Comparison of ENCODE assay signal across 1 cellular context in the genomic region with DNA sequence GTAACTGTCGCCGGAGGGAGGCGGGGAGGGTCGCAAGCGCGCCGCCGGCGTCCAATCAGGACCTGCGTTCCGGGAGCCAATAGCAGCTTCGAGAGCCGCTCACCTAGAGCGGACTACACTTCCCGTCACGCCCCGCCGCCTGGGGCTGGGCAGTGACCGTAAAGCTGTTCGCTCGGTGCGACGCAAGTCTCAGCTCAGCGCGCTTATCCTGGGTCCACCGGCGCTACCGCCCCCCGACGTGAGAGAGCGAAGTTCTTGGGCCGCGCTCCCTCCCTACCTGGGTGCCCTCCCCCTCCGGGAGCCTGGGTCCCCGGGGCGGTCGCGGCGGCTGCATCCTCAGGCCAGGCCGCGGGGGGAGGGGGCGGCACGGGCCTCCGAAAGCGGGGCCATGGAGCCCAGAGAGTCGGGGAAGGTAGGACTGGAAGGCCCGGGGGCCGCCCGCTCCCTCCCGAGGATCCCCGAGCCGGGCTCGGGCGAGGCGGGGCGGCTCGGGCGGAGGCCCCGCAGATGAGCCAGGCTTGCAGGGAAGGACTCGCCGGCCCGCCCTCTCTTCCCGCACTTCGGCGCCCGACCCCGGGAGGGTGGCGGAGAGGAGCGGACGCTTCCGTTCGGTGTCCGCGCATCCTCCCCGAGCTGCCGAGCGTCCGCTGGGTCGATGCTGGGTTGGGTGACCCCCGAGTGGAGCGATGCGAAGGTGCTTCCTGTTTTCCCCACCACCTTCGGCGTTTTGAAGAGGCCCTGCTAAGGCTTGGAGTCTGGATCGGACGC.
A peak's percentile ranks its signal among the peaks of the same experiment; 100 is the strongest.
TF ChIP-seq lines count a peak whose summit lies in the region.

A gene (plus strand): TSS at position 152 of the 768 bp plus-strand sequence. CDS start 237 bp downstream, at position 389.

TF ChIP-seq in K562, 482 proteins besides CTCF, POLR2A, EP300 and RAD21 (continued from another document and continues in another):
- TF ChIP-seq ZNF23 (CRISPR knock-in tag; IDR thresholded peaks at IDR 0.05) (no peak), STAT5A (IDR thresholded peaks at IDR 0.05; ENCODE audit: borderline replicate concordance, low read length) (no peak), EWSR1 (IDR thresholded peaks at IDR 0.05; ENCODE audit: borderline replicate concordance, low read depth, partially characterized antibody) (no peak), ZNF764 (CRISPR knock-in tag; IDR thresholded peaks at IDR 0.05; ENCODE audit: low read depth) (no peak), ZNF133 (CRISPR knock-in tag; IDR thresholded peaks at IDR 0.05) (0 out of 2 replicates have a peak, but pooled peaks have one; percentile 61), TRIM24 (IDR thresholded peaks at IDR 0.05) (peak in 1 of 2 experiments; percentile 89; a peak in 2 of 4 replicates), POLR2H (tag; IDR thresholded peaks at IDR 0.05; ENCODE audit: low read depth) (no peak), ELF1 (tag; IDR thresholded peaks at IDR 0.05) (0 out of 2 replicates have a peak, but pooled peaks have one; percentile 15), PPARD (CRISPR knock-in tag; IDR thresholded peaks at IDR 0.05) (no peak), CBX8 (IDR thresholded peaks at IDR 0.05; ENCODE audit: borderline replicate concordance, extremely low read depth, low read depth, low read length, poor library complexity, severe bottlenecking) (no peak), L3MBTL2 (IDR thresholded peaks at IDR 0.05) (no peak; the same call in 1 of the 2 replicates), LEF1 (IDR thresholded peaks at IDR 0.05) (no peak), JUNB (CRISPR knock-in tag; conservative IDR thresholded peaks at IDR 0.05) (no peak), MED1 (CRISPR knock-in tag; IDR thresholded peaks at IDR 0.05; ENCODE audit: borderline replicate concordance) (no peak), ZNF830 (CRISPR knock-in tag; IDR thresholded peaks at IDR 0.05) (no peak), MEF2D (tag; conservative IDR thresholded peaks at IDR 0.05; ENCODE audit: low read depth) (no peak), SNIP1 (IDR thresholded peaks at IDR 0.05; ENCODE audit: low read depth) (no peak), ZNF354B (CRISPR knock-in tag; IDR thresholded peaks at IDR 0.05) (no peak), ZNF668 (CRISPR knock-in tag; IDR thresholded peaks at IDR 0.05) (no peak), TEAD2 (tag; IDR thresholded peaks at IDR 0.05) (no peak), FOXJ3 (CRISPR knock-in tag; IDR thresholded peaks at IDR 0.05) (no peak), ZBED1 (IDR thresholded peaks at IDR 0.05) (peak; percentile 64; the same call in 1 of the 2 replicates), GABPB2 (CRISPR knock-in tag; conservative IDR thresholded peaks at IDR 0.05) (no peak), JUN (IDR thresholded peaks at IDR 0.05; ENCODE audit: borderline replicate concordance, low read depth, low read length) (0 out of 2 replicates have a peak, but pooled peaks have one; percentile 33), JUN (CRISPR knock-in tag; IDR thresholded peaks at IDR 0.05; ENCODE audit: borderline replicate concordance) (no peak; the same call in 1 of the 2 replicates), ZNF408 (CRISPR knock-in tag; IDR thresholded peaks at IDR 0.05; ENCODE audit: low read depth) (no peak), NRF1 (conservative IDR thresholded peaks at IDR 0.05 in 1 of 2, IDR thresholded peaks at IDR 0.05 in 1 of 2) (peak; percentile 86 to 90), MAFK (IDR thresholded peaks at IDR 0.05; ENCODE audit: low read length) (no peak; the same call in 1 of the 2 replicates), PTBP1 (IDR thresholded peaks at IDR 0.05; ENCODE audit: low read depth, low read length) (no peak), NR4A1 (CRISPR knock-in tag; IDR thresholded peaks at IDR 0.05) (0 out of 2 replicates have a peak, but pooled peaks have one; percentile 4), NR4A1 (tag; IDR thresholded peaks at IDR 0.05) (0 out of 2 replicates have a peak, but pooled peaks have one; percentile 61)
- TF ChIP-seq, protein P1, sequence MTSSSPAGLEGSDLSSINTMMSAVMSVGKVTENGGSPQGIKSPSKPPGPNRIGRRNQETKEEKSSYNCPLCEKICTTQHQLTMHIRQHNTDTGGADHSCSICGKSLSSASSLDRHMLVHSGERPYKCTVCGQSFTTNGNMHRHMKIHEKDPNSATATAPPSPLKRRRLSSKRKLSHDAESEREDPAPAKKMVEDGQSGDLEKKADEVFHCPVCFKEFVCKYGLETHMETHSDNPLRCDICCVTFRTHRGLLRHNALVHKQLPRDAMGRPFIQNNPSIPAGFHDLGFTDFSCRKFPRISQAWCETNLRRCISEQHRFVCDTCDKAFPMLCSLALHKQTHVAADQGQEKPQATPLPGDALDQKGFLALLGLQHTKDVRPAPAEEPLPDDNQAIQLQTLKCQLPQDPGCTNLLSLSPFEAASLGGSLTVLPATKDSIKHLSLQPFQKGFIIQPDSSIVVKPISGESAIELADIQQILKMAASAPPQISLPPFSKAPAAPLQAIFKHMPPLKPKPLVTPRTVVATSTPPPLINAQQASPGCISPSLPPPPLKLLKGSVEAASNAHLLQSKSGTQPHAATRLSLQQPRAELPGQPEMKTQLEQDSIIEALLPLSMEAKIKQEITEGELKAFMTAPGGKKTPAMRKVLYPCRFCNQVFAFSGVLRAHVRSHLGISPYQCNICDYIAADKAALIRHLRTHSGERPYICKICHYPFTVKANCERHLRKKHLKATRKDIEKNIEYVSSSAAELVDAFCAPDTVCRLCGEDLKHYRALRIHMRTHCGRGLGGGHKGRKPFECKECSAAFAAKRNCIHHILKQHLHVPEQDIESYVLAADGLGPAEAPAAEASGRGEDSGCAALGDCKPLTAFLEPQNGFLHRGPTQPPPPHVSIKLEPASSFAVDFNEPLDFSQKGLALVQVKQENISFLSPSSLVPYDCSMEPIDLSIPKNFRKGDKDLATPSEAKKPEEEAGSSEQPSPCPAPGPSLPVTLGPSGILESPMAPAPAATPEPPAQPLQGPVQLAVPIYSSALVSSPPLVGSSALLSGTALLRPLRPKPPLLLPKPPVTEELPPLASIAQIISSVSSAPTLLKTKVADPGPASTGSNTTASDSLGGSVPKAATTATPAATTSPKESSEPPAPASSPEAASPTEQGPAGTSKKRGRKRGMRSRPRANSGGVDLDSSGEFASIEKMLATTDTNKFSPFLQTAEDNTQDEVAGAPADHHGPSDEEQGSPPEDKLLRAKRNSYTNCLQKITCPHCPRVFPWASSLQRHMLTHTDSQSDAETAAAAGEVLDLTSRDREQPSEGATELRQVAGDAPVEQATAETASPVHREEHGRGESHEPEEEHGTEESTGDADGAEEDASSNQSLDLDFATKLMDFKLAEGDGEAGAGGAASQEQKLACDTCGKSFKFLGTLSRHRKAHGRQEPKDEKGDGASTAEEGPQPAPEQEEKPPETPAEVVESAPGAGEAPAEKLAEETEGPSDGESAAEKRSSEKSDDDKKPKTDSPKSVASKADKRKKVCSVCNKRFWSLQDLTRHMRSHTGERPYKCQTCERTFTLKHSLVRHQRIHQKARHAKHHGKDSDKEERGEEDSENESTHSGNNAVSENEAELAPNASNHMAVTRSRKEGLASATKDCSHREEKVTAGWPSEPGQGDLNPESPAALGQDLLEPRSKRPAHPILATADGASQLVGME (CRISPR knock-in tag; IDR thresholded peaks at IDR 0.05) = peak; percentile 12; the same call in 1 of the 2 replicates
- TF ChIP-seq, protein P2, sequence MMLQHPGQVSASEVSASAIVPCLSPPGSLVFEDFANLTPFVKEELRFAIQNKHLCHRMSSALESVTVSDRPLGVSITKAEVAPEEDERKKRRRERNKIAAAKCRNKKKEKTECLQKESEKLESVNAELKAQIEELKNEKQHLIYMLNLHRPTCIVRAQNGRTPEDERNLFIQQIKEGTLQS (IDR thresholded peaks at IDR 0.05) = no peak
- TF ChIP-seq, protein P2 (CRISPR knock-in tag; conservative IDR thresholded peaks at IDR 0.05) = no peak
- TF ChIP-seq, protein P3, sequence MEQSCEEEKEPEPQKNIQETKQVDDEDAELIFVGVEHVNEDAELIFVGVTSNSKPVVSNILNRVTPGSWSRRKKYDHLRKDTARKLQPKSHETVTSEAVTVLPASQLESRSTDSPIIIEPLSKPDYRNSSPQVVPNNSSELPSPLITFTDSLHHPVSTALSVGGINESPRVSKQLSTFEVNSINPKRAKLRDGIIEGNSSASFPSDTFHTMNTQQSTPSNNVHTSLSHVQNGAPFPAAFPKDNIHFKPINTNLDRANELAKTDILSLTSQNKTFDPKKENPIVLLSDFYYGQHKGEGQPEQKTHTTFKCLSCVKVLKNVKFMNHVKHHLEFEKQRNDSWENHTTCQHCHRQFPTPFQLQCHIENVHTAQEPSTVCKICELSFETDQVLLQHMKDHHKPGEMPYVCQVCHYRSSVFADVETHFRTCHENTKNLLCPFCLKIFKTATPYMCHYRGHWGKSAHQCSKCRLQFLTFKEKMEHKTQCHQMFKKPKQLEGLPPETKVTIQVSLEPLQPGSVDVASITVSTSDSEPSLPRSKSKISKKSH (CRISPR knock-in tag; IDR thresholded peaks at IDR 0.05) = no peak
- TF ChIP-seq, protein P4, sequence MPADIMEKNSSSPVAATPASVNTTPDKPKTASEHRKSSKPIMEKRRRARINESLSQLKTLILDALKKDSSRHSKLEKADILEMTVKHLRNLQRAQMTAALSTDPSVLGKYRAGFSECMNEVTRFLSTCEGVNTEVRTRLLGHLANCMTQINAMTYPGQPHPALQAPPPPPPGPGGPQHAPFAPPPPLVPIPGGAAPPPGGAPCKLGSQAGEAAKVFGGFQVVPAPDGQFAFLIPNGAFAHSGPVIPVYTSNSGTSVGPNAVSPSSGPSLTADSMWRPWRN (IDR thresholded peaks at IDR 0.05; ENCODE audit: low read depth) = no peak
- TF ChIP-seq, protein P5, sequence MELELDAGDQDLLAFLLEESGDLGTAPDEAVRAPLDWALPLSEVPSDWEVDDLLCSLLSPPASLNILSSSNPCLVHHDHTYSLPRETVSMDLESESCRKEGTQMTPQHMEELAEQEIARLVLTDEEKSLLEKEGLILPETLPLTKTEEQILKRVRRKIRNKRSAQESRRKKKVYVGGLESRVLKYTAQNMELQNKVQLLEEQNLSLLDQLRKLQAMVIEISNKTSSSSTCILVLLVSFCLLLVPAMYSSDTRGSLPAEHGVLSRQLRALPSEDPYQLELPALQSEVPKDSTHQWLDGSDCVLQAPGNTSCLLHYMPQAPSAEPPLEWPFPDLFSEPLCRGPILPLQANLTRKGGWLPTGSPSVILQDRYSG (tag; conservative IDR thresholded peaks at IDR 0.05; ENCODE audit: low read depth) = no peak
- TF ChIP-seq, protein P6, sequence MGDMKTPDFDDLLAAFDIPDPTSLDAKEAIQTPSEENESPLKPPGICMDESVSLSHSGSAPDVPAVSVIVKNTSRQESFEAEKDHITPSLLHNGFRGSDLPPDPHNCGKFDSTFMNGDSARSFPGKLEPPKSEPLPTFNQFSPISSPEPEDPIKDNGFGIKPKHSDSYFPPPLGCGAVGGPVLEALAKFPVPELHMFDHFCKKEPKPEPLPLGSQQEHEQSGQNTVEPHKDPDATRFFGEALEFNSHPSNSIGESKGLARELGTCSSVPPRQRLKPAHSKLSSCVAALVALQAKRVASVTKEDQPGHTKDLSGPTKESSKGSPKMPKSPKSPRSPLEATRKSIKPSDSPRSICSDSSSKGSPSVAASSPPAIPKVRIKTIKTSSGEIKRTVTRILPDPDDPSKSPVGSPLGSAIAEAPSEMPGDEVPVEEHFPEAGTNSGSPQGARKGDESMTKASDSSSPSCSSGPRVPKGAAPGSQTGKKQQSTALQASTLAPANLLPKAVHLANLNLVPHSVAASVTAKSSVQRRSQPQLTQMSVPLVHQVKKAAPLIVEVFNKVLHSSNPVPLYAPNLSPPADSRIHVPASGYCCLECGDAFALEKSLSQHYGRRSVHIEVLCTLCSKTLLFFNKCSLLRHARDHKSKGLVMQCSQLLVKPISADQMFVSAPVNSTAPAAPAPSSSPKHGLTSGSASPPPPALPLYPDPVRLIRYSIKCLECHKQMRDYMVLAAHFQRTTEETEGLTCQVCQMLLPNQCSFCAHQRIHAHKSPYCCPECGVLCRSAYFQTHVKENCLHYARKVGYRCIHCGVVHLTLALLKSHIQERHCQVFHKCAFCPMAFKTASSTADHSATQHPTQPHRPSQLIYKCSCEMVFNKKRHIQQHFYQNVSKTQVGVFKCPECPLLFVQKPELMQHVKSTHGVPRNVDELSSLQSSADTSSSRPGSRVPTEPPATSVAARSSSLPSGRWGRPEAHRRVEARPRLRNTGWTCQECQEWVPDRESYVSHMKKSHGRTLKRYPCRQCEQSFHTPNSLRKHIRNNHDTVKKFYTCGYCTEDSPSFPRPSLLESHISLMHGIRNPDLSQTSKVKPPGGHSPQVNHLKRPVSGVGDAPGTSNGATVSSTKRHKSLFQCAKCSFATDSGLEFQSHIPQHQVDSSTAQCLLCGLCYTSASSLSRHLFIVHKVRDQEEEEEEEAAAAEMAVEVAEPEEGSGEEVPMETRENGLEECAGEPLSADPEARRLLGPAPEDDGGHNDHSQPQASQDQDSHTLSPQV (IDR thresholded peaks at IDR 0.05) = no peak
- TF ChIP-seq, protein P7, sequence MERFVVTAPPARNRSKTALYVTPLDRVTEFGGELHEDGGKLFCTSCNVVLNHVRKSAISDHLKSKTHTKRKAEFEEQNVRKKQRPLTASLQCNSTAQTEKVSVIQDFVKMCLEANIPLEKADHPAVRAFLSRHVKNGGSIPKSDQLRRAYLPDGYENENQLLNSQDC (CRISPR knock-in tag; IDR thresholded peaks at IDR 0.05) = no peak
- TF ChIP-seq, protein P8, sequence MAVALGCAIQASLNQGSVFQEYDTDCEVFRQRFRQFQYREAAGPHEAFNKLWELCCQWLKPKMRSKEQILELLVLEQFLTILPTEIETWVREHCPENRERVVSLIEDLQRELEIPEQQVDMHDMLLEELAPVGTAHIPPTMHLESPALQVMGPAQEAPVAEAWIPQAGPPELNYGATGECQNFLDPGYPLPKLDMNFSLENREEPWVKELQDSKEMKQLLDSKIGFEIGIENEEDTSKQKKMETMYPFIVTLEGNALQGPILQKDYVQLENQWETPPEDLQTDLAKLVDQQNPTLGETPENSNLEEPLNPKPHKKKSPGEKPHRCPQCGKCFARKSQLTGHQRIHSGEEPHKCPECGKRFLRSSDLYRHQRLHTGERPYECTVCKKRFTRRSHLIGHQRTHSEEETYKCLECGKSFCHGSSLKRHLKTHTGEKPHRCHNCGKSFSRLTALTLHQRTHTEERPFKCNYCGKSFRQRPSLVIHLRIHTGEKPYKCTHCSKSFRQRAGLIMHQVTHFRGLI (CRISPR knock-in tag; IDR thresholded peaks at IDR 0.05) = no peak
- TF ChIP-seq, protein P9, sequence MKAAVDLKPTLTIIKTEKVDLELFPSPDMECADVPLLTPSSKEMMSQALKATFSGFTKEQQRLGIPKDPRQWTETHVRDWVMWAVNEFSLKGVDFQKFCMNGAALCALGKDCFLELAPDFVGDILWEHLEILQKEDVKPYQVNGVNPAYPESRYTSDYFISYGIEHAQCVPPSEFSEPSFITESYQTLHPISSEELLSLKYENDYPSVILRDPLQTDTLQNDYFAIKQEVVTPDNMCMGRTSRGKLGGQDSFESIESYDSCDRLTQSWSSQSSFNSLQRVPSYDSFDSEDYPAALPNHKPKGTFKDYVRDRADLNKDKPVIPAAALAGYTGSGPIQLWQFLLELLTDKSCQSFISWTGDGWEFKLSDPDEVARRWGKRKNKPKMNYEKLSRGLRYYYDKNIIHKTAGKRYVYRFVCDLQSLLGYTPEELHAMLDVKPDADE (conservative IDR thresholded peaks at IDR 0.05; ENCODE audit: control insufficient read depth, low read depth, low read length) = peak; percentile 99
